ENCODE assay signal across 19 cellular contexts in genomic region chr13:34006011-34006410, GRCh38.
"Had no signal": no experiment of that assay in that cellular context is flagged by ENCODE, and none has a peak within 500 bp of the region (broad histone marks: within the 10 kb centered on the region; RNA-seq: fewer than 3 reads in every experiment).

No MANE protein-coding gene starts in this region.

- DNase-seq: effector CD8-positive, alpha-beta T cell; endodermal cell; head of caudate nucleus; left ventricle myocardium superior; lower lobe of right lung; natural killer cell; occipital lobe; ovary; posterior cingulate gyrus; psoas muscle; right cardiac atrium; sigmoid colon; stimulated activated CD4-positive, alpha-beta T cell treated with anti-CD3 and anti-CD28 coated beads, Interleukin-2, amount 100 ng/mL, for 24 hours; stimulated activated CD4-positive, alpha-beta T cell treated with anti-CD3 and anti-CD28 coated beads, Interleukin-4, amount 100 ng/mL, for 24 hours; stimulated activated naive CD4-positive, alpha-beta T cell treated with Interleukin-2 at 50 U/mL for 16 hours; stomach; thyroid gland; trophoblast cell had no signal

- ATAC-seq: left ventricle myocardium superior; lower lobe of right lung; natural killer cell; psoas muscle; right cardiac atrium; stimulated activated effector memory CD8-positive, alpha-beta T cell treated with anti-CD3 and anti-CD28 coated beads, Interleukin-12 subunit alpha, Interleukin-12 subunit beta, amount 100 ng/mL, for 72 hours had no signal
